In the genomic region with DNA sequence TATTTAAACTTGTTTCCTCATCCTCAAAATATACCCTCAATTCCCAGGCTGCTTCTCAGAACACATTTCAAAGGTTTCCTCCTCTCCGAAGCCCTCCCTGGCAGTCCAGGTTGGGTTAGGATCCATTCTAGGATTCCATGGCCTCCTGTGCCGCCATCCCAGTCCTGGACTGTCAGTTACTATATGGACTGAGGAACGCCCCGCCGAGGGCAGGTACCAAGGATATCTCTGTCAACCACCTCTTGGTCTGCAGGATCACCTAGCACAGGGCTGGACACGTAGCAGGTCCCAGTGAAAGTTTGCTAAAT, we compare ENCODE assay signal across 8 cellular contexts. TPM values are rescaled to one million over a fixed set of nuclear protein-coding genes. Genes with fewer than 3 reads are reported as not detected.
DNase-seq lines count a peak whose midpoint lies in the region; ATAC-seq and TF ChIP-seq lines count a peak whose summit lies in the region.
"Had no signal": no experiment of that assay in that cellular context is flagged by ENCODE, and none has a peak within 500 bp of the region (broad histone marks: within the 10 kb centered on the region; RNA-seq: fewer than 3 reads in every experiment).

No MANE protein-coding gene starts in this region.

- no peaks in the 10 kb centered on the region for H3K9me3 ChIP-seq in HUES64 (ENCODE audit: insufficient read depth, low read depth, low read length)

- peaks cover 20% of the 10 kb centered on the region for H3K4me1 ChIP-seq in HUES64 (ENCODE audit: insufficient read depth, low read length)

- H3K27ac ChIP-seq in HUES64 (ENCODE audit: low read depth, low read length), result peak overlapping the region; percentile 84; the same call in 1 of the 2 replicates

- peaks cover 24% of the 10 kb centered on the region for H3K36me3 Mint-ChIP-seq in central memory CD8-positive, alpha-beta T cell (ENCODE audit: insufficient read depth)
- H3K36me3 Mint-ChIP-seq in progenitor cell of endocrine pancreas (ENCODE audit: insufficient read depth), result peaks cover 7% of the 10 kb centered on the region

- H3K4me3 Mint-ChIP-seq in central memory CD8-positive, alpha-beta T cell, result no peak overlapping the region
- peak overlapping the region; percentile 62 for H3K4me3 Mint-ChIP-seq in progenitor cell of endocrine pancreas (ENCODE audit: low read depth)

- no peak overlapping the region for H3K4me3 ChIP-seq in HUES64 (ENCODE audit: low read length)

- H3K9me3 Mint-ChIP-seq in central memory CD8-positive, alpha-beta T cell, result no peaks in the 10 kb centered on the region
- no peaks in the 10 kb centered on the region for H3K9me3 Mint-ChIP-seq in progenitor cell of endocrine pancreas (ENCODE audit: low read depth)

- no peaks in the 10 kb centered on the region for H3K27me3 ChIP-seq in HUES64 (ENCODE audit: insufficient read depth, low read length)

- WGBS in HUES64, result 81% methylated on average over 6 of the region's 6 CpGs

- H3K4me1 Mint-ChIP-seq in central memory CD8-positive, alpha-beta T cell, result peaks cover 28% of the 10 kb centered on the region
- peaks cover 17% of the 10 kb centered on the region for H3K4me1 Mint-ChIP-seq in progenitor cell of endocrine pancreas (ENCODE audit: low read depth)

- H3K27me3 Mint-ChIP-seq in central memory CD8-positive, alpha-beta T cell, result no peaks in the 10 kb centered on the region
- H3K27me3 Mint-ChIP-seq in progenitor cell of endocrine pancreas, result no peaks in the 10 kb centered on the region

- no peak overlapping the region for H3K9ac ChIP-seq in HUES64 (ENCODE audit: low read depth, low read length)

- no peak for DNase-seq in central memory CD8-positive, alpha-beta T cell (ENCODE audit: low spot score in 2 of 2)
- DNase-seq in progenitor cell of endocrine pancreas (ENCODE audit: low spot score, unreplicated experiment) (no peak), GOT3 (lab: John Stamatoyannopoulos, UW) (no peak)
- DNase-seq: activated gamma-delta T cell treated with Interleukin-2 at 50 U/mL for 16 hours, KG1, NCI-H524 treated with DMSO at 0.1 percent for 48 hours had no signal

- no peak for TF ChIP-seq CTCF in progenitor cell of endocrine pancreas (IDR thresholded peaks at IDR 0.05; ENCODE audit: unreplicated experiment)

- ATAC-seq in central memory CD8-positive, alpha-beta T cell (replicated peaks; ENCODE audit: extremely low read depth, poor library complexity, severe bottlenecking), result no peak
- ATAC-seq in HG03460 (IDR thresholded peaks at IDR 0.05; ENCODE audit: unreplicated experiment), result no peak

- peaks cover 22% of the 10 kb centered on the region for H3K36me3 ChIP-seq in HUES64 (ENCODE audit: insufficient read depth, low read length)

- peak overlapping the region; percentile 98 for H3K27ac Mint-ChIP-seq in central memory CD8-positive, alpha-beta T cell (ENCODE audit: low read depth)
- H3K27ac Mint-ChIP-seq in progenitor cell of endocrine pancreas, result peak overlapping the region; percentile 62

RNA-seq across cellular contexts. Expression of a gene that starts 1.5 kb away (rescaled TPM):
- polyA plus RNA-seq in HUES64 (2013, experiment 1 of 2), result 17.2 TPM
- polyA plus RNA-seq in HUES64 (2013, experiment 2 of 2), result 21.0 TPM
- total RNA-seq in progenitor cell of endocrine pancreas, result 26.5 and 27.5 TPM in 2 replicates

RNA-seq across cellular contexts. Expression of a gene that starts 19.8 kb away (rescaled TPM):
- polyA plus RNA-seq in HUES64 (2013, experiment 1 of 2), result 4.3 TPM
- 3.5 TPM for polyA plus RNA-seq in HUES64 (2013, experiment 2 of 2)
- 4.1 and 4.4 TPM in 2 replicates for total RNA-seq in progenitor cell of endocrine pancreas

RNA-seq across cellular contexts. Expression of a gene that starts 20.0 kb away (rescaled TPM):
- polyA plus RNA-seq in HUES64 (2013, experiment 1 of 2), result 17.7 TPM
- 21.0 TPM for polyA plus RNA-seq in HUES64 (2013, experiment 2 of 2)
- total RNA-seq in progenitor cell of endocrine pancreas, result 14.0 and 16.4 TPM in 2 replicates

RNA-seq across cellular contexts. Expression of a gene that starts 21.2 kb away (rescaled TPM):
- 0.80 TPM for polyA plus RNA-seq in HUES64 (2013, experiment 1 of 2)
- 1.6 TPM for polyA plus RNA-seq in HUES64 (2013, experiment 2 of 2)
- 2.8 and 3.1 TPM in 2 replicates for total RNA-seq in progenitor cell of endocrine pancreas

RNA-seq across cellular contexts. Expression of a gene that starts 32.4 kb away (rescaled TPM):
- 3.3 TPM for polyA plus RNA-seq in HUES64 (2013, experiment 1 of 2)
- 3.1 TPM for polyA plus RNA-seq in HUES64 (2013, experiment 2 of 2)
- total RNA-seq in progenitor cell of endocrine pancreas, result 0.96 and 1.2 TPM in 2 replicates
